In the genomic region with DNA sequence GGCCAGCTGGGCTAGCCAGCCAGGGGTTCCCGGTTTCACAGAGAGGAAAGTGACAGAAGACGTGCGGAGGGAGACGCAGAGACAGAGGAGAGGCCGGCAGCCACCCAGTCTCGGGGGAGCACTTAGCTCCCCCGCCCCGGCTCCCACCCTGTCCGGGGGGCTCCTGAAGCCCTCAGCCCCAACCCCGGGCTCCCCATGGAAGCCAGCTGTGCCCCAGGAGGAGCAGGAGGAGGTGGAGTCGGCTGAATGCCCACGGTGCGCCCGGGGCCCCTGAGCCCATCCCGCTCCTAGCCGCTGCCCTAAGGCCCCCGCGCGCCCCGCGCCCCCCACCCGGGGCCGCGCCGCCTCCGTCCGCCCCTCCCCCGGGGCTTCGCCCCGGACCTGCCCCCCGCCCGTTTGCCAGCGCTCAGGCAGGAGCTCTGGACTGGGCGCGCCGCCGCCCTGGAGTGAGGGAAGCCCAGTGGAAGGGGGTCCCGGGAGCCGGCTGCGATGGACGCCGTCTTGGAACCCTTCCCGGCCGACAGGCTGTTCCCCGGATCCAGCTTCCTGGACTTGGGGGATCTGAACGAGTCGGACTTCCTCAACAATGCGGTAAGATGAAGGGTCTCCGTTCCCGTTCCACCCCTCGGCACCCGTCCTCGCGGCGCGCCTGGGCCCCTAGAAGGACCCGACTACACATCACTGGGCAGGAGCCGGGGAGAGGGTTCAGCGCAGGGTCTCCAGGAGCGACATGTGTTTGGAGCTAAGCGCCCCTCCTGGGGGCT, we compare ENCODE assay signal across 9 cellular contexts. TPM values are rescaled to one million over a fixed set of nuclear protein-coding genes. Genes with fewer than 3 reads are reported as not detected.
DNase-seq lines count a peak whose midpoint lies in the region; ATAC-seq, FAIRE-seq and TF ChIP-seq lines count a peak whose summit lies in the region.
"Had no signal": no experiment of that assay in that cellular context is flagged by ENCODE, and none has a peak within 500 bp of the region (broad histone marks: within the 10 kb centered on the region; RNA-seq: fewer than 3 reads in every experiment).

A gene with protein sequence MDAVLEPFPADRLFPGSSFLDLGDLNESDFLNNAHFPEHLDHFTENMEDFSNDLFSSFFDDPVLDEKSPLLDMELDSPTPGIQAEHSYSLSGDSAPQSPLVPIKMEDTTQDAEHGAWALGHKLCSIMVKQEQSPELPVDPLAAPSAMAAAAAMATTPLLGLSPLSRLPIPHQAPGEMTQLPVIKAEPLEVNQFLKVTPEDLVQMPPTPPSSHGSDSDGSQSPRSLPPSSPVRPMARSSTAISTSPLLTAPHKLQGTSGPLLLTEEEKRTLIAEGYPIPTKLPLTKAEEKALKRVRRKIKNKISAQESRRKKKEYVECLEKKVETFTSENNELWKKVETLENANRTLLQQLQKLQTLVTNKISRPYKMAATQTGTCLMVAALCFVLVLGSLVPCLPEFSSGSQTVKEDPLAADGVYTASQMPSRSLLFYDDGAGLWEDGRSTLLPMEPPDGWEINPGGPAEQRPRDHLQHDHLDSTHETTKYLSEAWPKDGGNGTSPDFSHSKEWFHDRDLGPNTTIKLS (plus strand): TSS at position 40 of the 764 bp plus-strand sequence. CDS start 450 bp downstream, at position 490.

- peak within 1 kb of the TSS; percentile 63 for H3K4me3 ChIP-seq in PC-3 (ENCODE audit: low read length)
- peak within 1 kb of the TSS; percentile 88 to 98 for H3K4me3 ChIP-seq in foreskin fibroblast (ENCODE audit: low read depth in 1 of 2, low read length in 2 of 2)
- H3K4me3 ChIP-seq in psoas muscle, result peak within 1 kb of the TSS; percentile 65

- TF ChIP-seq POLR2A in GM12891 (IDR thresholded peaks at IDR 0.05; ENCODE audit: low read depth, low read length), result no peak

- 2 to 5% (median 2%) methylated on average over 41 to 61 of the region's 61 CpGs for WGBS in psoas muscle, 3 donors

- BruUV-seq in PC-3 (replicated peaks; lab: Mats Ljungman, UMichigan), result no TSS peak

- no peak within 1 kb of the TSS for H3K27ac ChIP-seq in PC-3 (ENCODE audit: low read length)
- no peak within 1 kb of the TSS for H3K27ac ChIP-seq in psoas muscle

- POLR2A ChIA-PET in PC-3 (lab: Charles Lee; ENCODE audit: unreplicated experiment), result interaction anchor here (0.6 kb wide), 1 partner anchor 28 kb away, joined by 7 read pairs; no protein-coding TSS in a partner anchor

- H3K79me2 ChIP-seq in PC-3 (ENCODE audit: low read length), result no peaks in the 10 kb centered on the region

- peaks cover 13% of the 10 kb centered on the region for H3K27me3 ChIP-seq in PC-3 (ENCODE audit: low read length)
- H3K27me3 ChIP-seq in psoas muscle (ENCODE audit: insufficient read depth in 3 of 3, low read length in 2 of 3), result peaks cover 0 to 43% (median 15%) of the 10 kb centered on the region in 3 donors

- peaks cover 21% of the 10 kb centered on the region for H3K4me1 ChIP-seq in PC-3 (ENCODE audit: insufficient read depth, low read length)
- H3K4me1 ChIP-seq in psoas muscle, result peaks cover 7% of the 10 kb centered on the region

- H3K9ac ChIP-seq in PC-3 (ENCODE audit: low read length), result no peak within 1 kb of the TSS

- no peak for TF ChIP-seq CTCF in PC-3 (conservative IDR thresholded peaks at IDR 0.05; ENCODE audit: low read depth, low read length)
- no peak for TF ChIP-seq CTCF in foreskin fibroblast (IDR thresholded peaks at IDR 0.05; ENCODE audit: low read depth, low read length)
- TF ChIP-seq CTCF in psoas muscle (IDR thresholded peaks at IDR 0.05), result no peak
- no peak for TF ChIP-seq CTCF in omental fat pad (IDR thresholded peaks at IDR 0.05)

- no peaks in the 10 kb centered on the region for H3K9me2 ChIP-seq in PC-3 (replicated peaks; ENCODE audit: low read length)

- CTCF ChIA-PET in PC-3 (lab: Charles Lee), result interaction anchor here (0.6 kb wide), 2 partner anchors 305 to 545 kb away, joined by 4 read pairs; no protein-coding TSS in a partner anchor

- H3F3A ChIP-seq in PC-3 (ENCODE audit: low read length, unreplicated experiment), result peaks cover 5% of the 10 kb centered on the region

- H4K20me1 ChIP-seq in PC-3 (ENCODE audit: low read length), result no peaks in the 10 kb centered on the region

- FAIRE-seq in GM12891 (lab: Jason Lieb, UNC), result no peak

- H3K36me3 ChIP-seq in PC-3 (ENCODE audit: low read depth, low read length), result no peaks in the 10 kb centered on the region
- no peaks in the 10 kb centered on the region for H3K36me3 ChIP-seq in psoas muscle (ENCODE audit: insufficient read depth in 1 of 2, low read depth in 1 of 2)

- H3K9me3 ChIP-seq in PC-3 (ENCODE audit: low read length), result no peaks in the 10 kb centered on the region
- no peaks in the 10 kb centered on the region for H3K9me3 ChIP-seq in psoas muscle

- ATAC-seq in PC-3 (0 out of 2 replicates have a peak, but pooled peaks have one; percentile 2), psoas muscle (peak in 3 of 4 donors; percentile 24 to 34 (median 27)), omental fat pad (ENCODE audit: low FRiP score) (no peak)

- intact Hi-C loops in PC-3 (cut with micrococcal nuclease), result no loop called here
- intact Hi-C loops in psoas muscle (cut with DNase I), result no loop called here

- H2AFZ ChIP-seq in PC-3 (ENCODE audit: low read length), result peak within 1 kb of the TSS; percentile 56; the same call in 1 of the 2 replicates

- DNase-seq in GM12891 (ENCODE audit: insufficient read length, low spot score) (no peak), PC-3 (no peak), foreskin fibroblast (no peak), psoas muscle (peak; percentile 66 to 72), RKO (ENCODE audit: low spot score) (no peak), omental fat pad (ENCODE audit: low spot score) (no peak), A172 (ENCODE audit: low spot score) (no peak), medulla oblongata (ENCODE audit: extremely low spot score) (no peak)

- peak within 1 kb of the TSS; percentile 79 for H3K4me2 ChIP-seq in PC-3 (ENCODE audit: low read length)

TF ChIP-seq in GM12891, 5 proteins besides CTCF, POLR2A, EP300 and RAD21:
- TF ChIP-seq SPI1 (IDR thresholded peaks at IDR 0.05; ENCODE audit: low read depth, low read length) (no peak), POU2F2 (IDR thresholded peaks at IDR 0.05; ENCODE audit: low read depth, low read length) (peak; percentile 85; the same call in 1 of the 2 replicates), TAF1 (IDR thresholded peaks at IDR 0.05; ENCODE audit: low read depth, low read length) (no peak), PAX5 (IDR thresholded peaks at IDR 0.05; ENCODE audit: insufficient read depth, low read length, severe bottlenecking) (no peak)
TF ChIP-seq in GM12891: peak in this region for 1.

RNA-seq across cellular contexts. Expression of the gene that starts here (rescaled TPM):
- polyA plus RNA-seq in GM12891 (2012; ENCODE audit: low read depth, missing spikeins), result 2.6 TPM
- 1.1 and 1.4 TPM in 2 replicates for total RNA-seq in PC-3 (2014; rRNA removed)
- total RNA-seq in psoas muscle, result 1 to 10 TPM; 2.2 to 6.9 (median 3.0) TPM
- polyA plus RNA-seq in psoas muscle, result 1 to 10 TPM; 1.4 to 1.7 (median 1.6) TPM
- 1 to 10 TPM in 3 of 4 donors, under 1 TPM in 1; 0.94 to 8.7 (median 2.8) TPM for total RNA-seq in omental fat pad
- total RNA-seq in A172 (2014; rRNA removed; shearing (Covaris generic)), result 7.5 and 15.4 TPM in 2 replicates
- total RNA-seq: SK-MEL-5 had no signal

Comparison
In these comparisons a context has a peak if more than half of its experiments do, and no peak if none do; other contexts are left out.
1. DNase-seq: peak in psoas muscle (2 of 2); none in GM12891 (single experiment), PC-3 (single experiment), foreskin fibroblast (0 of 2), RKO (single experiment), omental fat pad (single experiment), A172 (single experiment) and medulla oblongata (single experiment).
2. Peak in every context shown above with its lines, with median percentiles within 50 percentile points of each other: H3K4me3 ChIP-seq.